ENCODE assay signal across 23 cellular contexts in the genomic region with DNA sequence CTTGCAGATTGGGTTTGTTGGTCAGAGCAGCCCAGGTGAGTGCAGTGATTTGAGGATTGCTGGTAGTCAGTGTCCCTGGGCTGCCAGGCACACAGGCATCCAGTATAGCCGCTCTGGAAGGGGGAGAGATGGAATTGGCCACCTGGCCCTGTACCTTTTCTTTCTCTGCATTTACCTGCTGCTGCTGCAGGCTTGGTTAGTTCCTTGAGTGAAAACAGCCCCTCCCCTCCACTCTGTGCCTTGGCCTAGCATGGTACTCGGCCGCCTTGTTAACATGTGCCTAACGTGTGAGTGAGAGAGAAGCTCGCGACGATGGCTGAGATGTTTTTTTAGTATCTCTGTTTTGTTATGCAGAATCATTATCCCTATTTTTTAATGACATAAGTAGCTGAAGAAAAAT. TPM values are rescaled to one million over a fixed set of nuclear protein-coding genes. Genes with fewer than 3 reads are reported as not detected.
"Had no signal": no experiment of that assay in that cellular context is flagged by ENCODE, and none has a peak within 500 bp of the region (broad histone marks: within the 10 kb centered on the region; RNA-seq: fewer than 3 reads in every experiment).

No MANE protein-coding gene starts in this region.

- DNase-seq: activated CD4-positive, alpha-beta memory T cell treated with anti-CD3 and anti-CD28 coated beads, Interleukin-2, amount 10 ng/mL, durations not matched to agents 7 days and 5 days; activated CD4-positive, alpha-beta T cell treated with anti-CD3 and anti-CD28 coated beads for 36 hours; activated CD8-positive, alpha-beta memory T cell treated with anti-CD3 and anti-CD28 coated beads, Interleukin-2, amount 10 ng/mL, durations not matched to agents 7 days and 5 days; activated effector memory CD4-positive, alpha-beta T cell treated with anti-CD3 and anti-CD28 coated beads, Interleukin-2, amount 50 U/mL, for 16 hours; activated T-cell treated with anti-CD3 and anti-CD28 coated beads, Interleukin-2, amount 50 U/mL, for 1 hour; adrenal gland; dermis blood vessel endothelial cell; effector memory CD4-positive, alpha-beta T cell; esophagus squamous epithelium; mesenchymal stem cell; natural killer cell; ovary; sigmoid colon; spleen; stimulated activated naive CD4-positive, alpha-beta T cell; SW 1271; upper lobe of right lung had no signal

- H3K27me3 Mint-ChIP-seq: activated CD4-positive, alpha-beta memory T cell treated with anti-CD3 and anti-CD28 coated beads, Interleukin-2, amount 10 ng/mL, durations not matched to agents 7 days and 5 days; activated CD4-positive, alpha-beta T cell treated with anti-CD3 and anti-CD28 coated beads for 36 hours; activated CD8-positive, alpha-beta memory T cell treated with anti-CD3 and anti-CD28 coated beads, Interleukin-2, amount 10 ng/mL, durations not matched to agents 7 days and 5 days; activated naive CD4-positive, alpha-beta T cell treated with anti-CD3 and anti-CD28 coated beads, Interleukin-2, amount 50 U/mL, for 24 hours had no signal

- H3K36me3 ChIP-seq: ovary had no signal

- H3K9me3 Mint-ChIP-seq: activated CD4-positive, alpha-beta memory T cell treated with anti-CD3 and anti-CD28 coated beads, Interleukin-2, amount 10 ng/mL, durations not matched to agents 7 days and 5 days; activated naive CD4-positive, alpha-beta T cell treated with anti-CD3 and anti-CD28 coated beads, Interleukin-2, amount 50 U/mL, for 24 hours; natural killer cell; T-helper 2 cell treated with Interferon-gamma antibody and Interleukin-4, amounts not matched to agents 5 μg/mL and 100 μg/mL, for 36 hours; WTC11 had no signal

- H3K4me1 Mint-ChIP-seq: activated naive CD4-positive, alpha-beta T cell treated with anti-CD3 and anti-CD28 coated beads, Interleukin-2, amount 50 U/mL, for 24 hours; natural killer cell; WTC11 had no signal

- ATAC-seq: activated CD4-positive, alpha-beta T cell treated with anti-CD3 and anti-CD28 coated beads for 36 hours; natural killer cell; upper lobe of right lung; WTC11 had no signal

- H3K4me3 ChIP-seq: adrenal gland, esophagus squamous epithelium, ovary, sigmoid colon, spleen, suprapubic skin, upper lobe of right lung had no signal

- H3K36me3 Mint-ChIP-seq: natural killer cell, WTC11 had no signal

- FAIRE-seq: bronchial epithelial cell, TTC549 had no signal

- H3K4me3 Mint-ChIP-seq: activated CD4-positive, alpha-beta memory T cell treated with anti-CD3 and anti-CD28 coated beads, Interleukin-2, amount 10 ng/mL, durations not matched to agents 7 days and 5 days; activated CD4-positive, alpha-beta T cell treated with anti-CD3 and anti-CD28 coated beads for 36 hours; activated CD8-positive, alpha-beta memory T cell treated with anti-CD3 and anti-CD28 coated beads, Interleukin-2, amount 10 ng/mL, durations not matched to agents 7 days and 5 days; activated naive CD4-positive, alpha-beta T cell treated with anti-CD3 and anti-CD28 coated beads, Interleukin-2, amount 50 U/mL, for 24 hours; natural killer cell; T-helper 2 cell treated with Interferon-gamma antibody and Interleukin-4, amounts not matched to agents 5 μg/mL and 100 μg/mL, for 36 hours; WTC11 had no signal

- H3K9me3 ChIP-seq: adrenal gland, esophagus squamous epithelium, ovary, sigmoid colon, spleen, suprapubic skin, upper lobe of right lung had no signal

- H3K27ac ChIP-seq: adrenal gland, esophagus squamous epithelium, ovary, sigmoid colon, spleen, suprapubic skin, upper lobe of right lung had no signal

- H3K27ac Mint-ChIP-seq: activated CD4-positive, alpha-beta memory T cell treated with anti-CD3 and anti-CD28 coated beads, Interleukin-2, amount 10 ng/mL, durations not matched to agents 7 days and 5 days; activated CD8-positive, alpha-beta memory T cell treated with anti-CD3 and anti-CD28 coated beads, Interleukin-2, amount 10 ng/mL, durations not matched to agents 7 days and 5 days; activated naive CD4-positive, alpha-beta T cell treated with anti-CD3 and anti-CD28 coated beads, Interleukin-2, amount 50 U/mL, for 24 hours; natural killer cell; WTC11 had no signal

- H3K27me3 ChIP-seq: adrenal gland, esophagus squamous epithelium, ovary, sigmoid colon, spleen, suprapubic skin, upper lobe of right lung had no signal

- H3K4me1 ChIP-seq: adrenal gland, sigmoid colon, suprapubic skin, upper lobe of right lung had no signal

RNA-seq across cellular contexts. Expression of a gene that starts 49.3 kb away (rescaled TPM):
- total RNA-seq: dermis blood vessel endothelial cell, sigmoid colon had no signal
